9 cellular contexts compared by ENCODE assay signal in genomic region chr16:5072334-5073278, GRCh38. TPM values are rescaled to one million over a fixed set of nuclear protein-coding genes. Genes with fewer than 3 reads are reported as not detected.
A peak's percentile ranks its signal among the peaks of the same experiment; 100 is the strongest.
DNase-seq lines count a peak whose midpoint lies in the region; ATAC-seq, FAIRE-seq and TF ChIP-seq lines count a peak whose summit lies in the region.
"Had no signal": no experiment of that assay in that cellular context is flagged by ENCODE, and none has a peak within 500 bp of the region (broad histone marks: within the 10 kb centered on the region; RNA-seq: fewer than 3 reads in every experiment).

No MANE protein-coding gene starts in this region.

- peaks cover 31% of the 10 kb centered on the region for H3K36me3 ChIP-seq in K562 (ENCODE audit: control insufficient read depth, insufficient read depth, low read length)
- peaks cover 39% of the 10 kb centered on the region for H3K36me3 ChIP-seq in lower lobe of right lung
- H3K36me3 ChIP-seq in upper lobe of right lung, result peaks cover 25% of the 10 kb centered on the region

- 45% methylated on average over 12 of the region's 12 CpGs for WGBS in K562 (ENCODE audit: insufficient coverage, low coverage, missing lambda C conversion rate)

- in situ Hi-C loops in K562 (cut with MboI), result no loop called here

- peaks cover 12% of the 10 kb centered on the region for H3K36me3 Mint-ChIP-seq in activated naive CD4-positive, alpha-beta T cell treated with anti-CD3 and anti-CD28 coated beads for 36 hours (ENCODE audit: low read depth)

- CTCF ChIA-PET in activated naive CD4-positive, alpha-beta T cell treated with anti-CD3 and anti-CD28 coated beads for 36 hours (lab: Charles Lee), result interaction anchor here (1.2 kb wide), 2 partner anchors 13 to 20 kb away, joined by 3 to 4 read pairs; no protein-coding TSS in a partner anchor
- CTCF ChIA-PET in K562 (lab: Yijun Ruan, JAX; ENCODE audit: low intra/inter-chr PET ratio), result no interaction called here

- H2AFZ ChIP-seq in K562 (ENCODE audit: low read depth, low read length), result peak overlapping the region; percentile 96

- H3K4me1 Mint-ChIP-seq in activated naive CD4-positive, alpha-beta T cell treated with anti-CD3 and anti-CD28 coated beads for 36 hours (ENCODE audit: low read depth), result peaks cover 31% of the 10 kb centered on the region

- peaks cover 16% of the 10 kb centered on the region for H3K79me2 ChIP-seq in K562 (ENCODE audit: control insufficient read depth, insufficient read depth, low read length)

- TF ChIP-seq POLR2A in K562 (conservative IDR thresholded peaks at IDR 0.05), result no peak

- no peak for TF ChIP-seq EP300 in K562 (IDR thresholded peaks at IDR 0.05; ENCODE audit: low read length)

- POLR2A ChIA-PET in K562 (lab: Yijun Ruan, JAX), result interaction anchor here (0.5 to 1.5 kb wide), 6 partner anchors 9 to 665 kb away, joined by 3 to 6 read pairs (median 4); no protein-coding TSS in a partner anchor

- H3K27me3 Mint-ChIP-seq in activated naive CD4-positive, alpha-beta T cell treated with anti-CD3 and anti-CD28 coated beads for 36 hours (ENCODE audit: low read depth), result no peaks in the 10 kb centered on the region

- FAIRE-seq in K562 (lab: Jason Lieb, UNC), result no peak
- FAIRE-seq: G401.6 had no signal

- no peak for TF ChIP-seq CTCF in K562 (IDR thresholded peaks at IDR 0.05 in 2 of 3, conservative IDR thresholded peaks at IDR 0.05 in 1 of 3; ENCODE audit: insufficient read depth in 2 of 3, low read depth in 1 of 3, low read length in 3 of 3)
- no peak for TF ChIP-seq CTCF in lower lobe of right lung (IDR thresholded peaks at IDR 0.05)
- no peak for TF ChIP-seq CTCF in upper lobe of right lung (IDR thresholded peaks at IDR 0.05)

- H3K9me1 ChIP-seq in K562 (ENCODE audit: control insufficient read depth, insufficient read depth, low read length), result no peaks in the 10 kb centered on the region

- peak overlapping the region; percentile 74 for H3K27ac ChIP-seq in K562 (ENCODE audit: extremely low read depth, low read depth, low read length)
- peak overlapping the region; percentile 88 for H3K27ac ChIP-seq in lower lobe of right lung
- peak overlapping the region; percentile 89 for H3K27ac ChIP-seq in upper lobe of right lung

- H3K4me3 ChIP-seq in K562, result peak overlapping the region; percentile 94
- peak overlapping the region; percentile 90 for H3K4me3 ChIP-seq in lower lobe of right lung
- H3K4me3 ChIP-seq in upper lobe of right lung, result peak overlapping the region; percentile 86

- peak overlapping the region; percentile 97 for H3K4me3 Mint-ChIP-seq in activated naive CD4-positive, alpha-beta T cell treated with anti-CD3 and anti-CD28 coated beads for 36 hours

- ATAC-seq in K562, result peak; percentile 13; the same call in 2 of the 3 replicates
- peak in 1 of 2 donors; percentile 4 for ATAC-seq in lower lobe of right lung
- no peak for ATAC-seq in upper lobe of right lung

- no peak for TF ChIP-seq RAD21 in K562 (CRISPR knock-in tag; conservative IDR thresholded peaks at IDR 0.05 in 1 of 2, IDR thresholded peaks at IDR 0.05 in 1 of 2)

- H3K4me1 ChIP-seq in K562 (replicated peaks in 1 of 2; ENCODE audit: control insufficient read depth in 2 of 2, insufficient read depth in 2 of 2, low read length in 2 of 2), result peaks cover 5 to 6% of the 10 kb centered on the region in 2 experiments; a peak in 3 of 5 replicates
- peaks cover 17% of the 10 kb centered on the region for H3K4me1 ChIP-seq in lower lobe of right lung
- H3K4me1 ChIP-seq in upper lobe of right lung, result peaks cover 14% of the 10 kb centered on the region

- intact Hi-C loops in activated naive CD4-positive, alpha-beta T cell treated with anti-CD3 and anti-CD28 coated beads for 36 hours (cut with micrococcal nuclease), result loop anchor here (5.0 kb wide), 1 partner anchor 40 kb away; the partner anchor contains the start of gene NAGPA
- intact Hi-C loops in K562 (cut with micrococcal nuclease), result no loop called here
- intact Hi-C loops in lower lobe of right lung (cut with DNase I), result no loop called here
- intact Hi-C loops in upper lobe of right lung (cut with DNase I), result no loop called here

- H3K9me3 ChIP-seq in K562 (replicated peaks; ENCODE audit: control insufficient read depth, insufficient read depth, low read depth, low read length) (peaks cover 5% of the 10 kb centered on the region; the same call in 1 of the 2 replicates), lower lobe of right lung (no peaks in the 10 kb centered on the region), upper lobe of right lung (no peaks in the 10 kb centered on the region)

- H3K9ac ChIP-seq in K562 (ENCODE audit: insufficient read depth in 1 of 2, low read depth in 2 of 2, low read length in 2 of 2), result peak overlapping the region; percentile 83 to 93; a peak in 3 of 4 replicates

- peak overlapping the region; percentile 99 for H3K4me2 ChIP-seq in K562 (ENCODE audit: insufficient read depth, low read length)

- BruUV-seq in K562 (replicated peaks; lab: Mats Ljungman, UMichigan), result no TSS peak

- no peaks in the 10 kb centered on the region for H4K20me1 ChIP-seq in K562 (replicated peaks; ENCODE audit: control insufficient read depth, insufficient read depth, low read length)

- H3K27me3 ChIP-seq in K562 (ENCODE audit: control insufficient read depth in 2 of 2, insufficient read depth in 2 of 2, low read length in 2 of 2) (peaks cover 0 to 5% of the 10 kb centered on the region in 2 experiments; a peak in 1 of 5 replicates), lower lobe of right lung (ENCODE audit: low read depth) (no peaks in the 10 kb centered on the region), upper lobe of right lung (no peaks in the 10 kb centered on the region)

- no peaks in the 10 kb centered on the region for H3K9me3 Mint-ChIP-seq in activated naive CD4-positive, alpha-beta T cell treated with anti-CD3 and anti-CD28 coated beads for 36 hours

- DNase-seq in activated naive CD4-positive, alpha-beta T cell treated with anti-CD3 and anti-CD28 coated beads for 36 hours, result no peak
- no peak for DNase-seq in activated naive CD4-positive, alpha-beta T cell (lab: John Stamatoyannopoulos, UW)
- DNase-seq in K562 (ENCODE audit: extremely low read depth in 1 of 4, low spot score in 3 of 4) (no peak), lower lobe of right lung (no peak), upper lobe of right lung (peak; percentile 6), NCI-H2196 treated with DMSO at 0.1 percent for 48 hours (lab: John Stamatoyannopoulos, UW; ENCODE audit: unreplicated experiment) (no peak), HK-2 (ENCODE audit: unreplicated experiment) (no peak), 8988T (no peak)

- H3K27ac Mint-ChIP-seq in activated naive CD4-positive, alpha-beta T cell treated with anti-CD3 and anti-CD28 coated beads for 36 hours, result peak overlapping the region; percentile 86

RNA-seq across cellular contexts. Expression of gene ALG1, which starts 1.0 kb away (rescaled TPM):
- 1 to 10 TPM; 8.6 to 8.9 TPM for total RNA-seq in activated naive CD4-positive, alpha-beta T cell treated with anti-CD3 and anti-CD28 coated beads for 36 hours
- total RNA-seq in K562 (2011; cell fraction: chromatin; rRNA removed; ENCODE audit: low replicate concordance), result 31.7 and 67.7 TPM in 2 replicates
- 75.3 and 79.9 TPM in 2 replicates for total RNA-seq in K562 (2011; cell fraction: nucleolus; rRNA removed)
- total RNA-seq in K562 (2011; cell fraction: nucleoplasm; rRNA removed), result 52.8 and 55.5 TPM in 2 replicates
- total RNA-seq in K562 (2014; rRNA removed), result 18.9 and 23.8 TPM in 2 replicates
- total RNA-seq in K562 (2014; rRNA removed; fragmentation: Illumina TruSeq; extraction: Trizol), result 10.7 and 12.3 TPM in 2 replicates
- 14.6 and 17.8 TPM in 2 replicates for total RNA-seq in K562 (2015; rRNA removed; fragmentation: Illumina TruSeq; extraction: Trizol)
- 20.8 and 26.4 TPM in 2 replicates for total RNA-seq in K562 (2021)
- polyA plus RNA-seq in K562 (2011; rRNA removed), result 15.0 and 19.9 TPM in 2 replicates
- 17.8 and 33.7 TPM in 2 replicates for polyA plus RNA-seq in K562 (2011; cell fraction: cytosol; rRNA removed)
- polyA plus RNA-seq in K562 (2011; cell fraction: nucleus; rRNA removed), result 19.2 and 25.1 TPM in 2 replicates
- polyA plus RNA-seq in K562 (2012), result 15.1 and 16.1 TPM in 2 replicates
- 18.3 and 19.0 TPM in 2 replicates for polyA plus RNA-seq in K562 (2014; fragmentation: Illumina TruSeq; extraction: Trizol)
- 1 to 10 TPM; 1.1 to 2.8 TPM for polyA plus RNA-seq in K562 (2014; fragmentation: Nextera tagmentation; extraction: Ambion mirVana)
- 18.3 and 18.8 TPM in 2 replicates for polyA plus RNA-seq in K562 (2014; rRNA removed)
- polyA minus RNA-seq in K562 (2011; rRNA and poly(A)+ RNA removed), result 16.8 and 31.2 TPM in 2 replicates
- polyA minus RNA-seq in K562 (2011; cell fraction: cytosol; rRNA and poly(A)+ RNA removed), result 9.7 and 14.6 TPM in 2 replicates
- 13.5 and 16.3 TPM in 2 replicates for polyA minus RNA-seq in K562 (2011; cell fraction: nucleus; rRNA and poly(A)+ RNA removed)
- 17.8 TPM for total RNA-seq in lower lobe of right lung
- total RNA-seq in upper lobe of right lung, result 26.4 TPM

RNA-seq across cellular contexts. Expression of gene C16orf89, which starts 6.8 kb away (rescaled TPM):
- total RNA-seq in activated naive CD4-positive, alpha-beta T cell treated with anti-CD3 and anti-CD28 coated beads for 36 hours, result not detected
- total RNA-seq in K562 (2011; cell fraction: chromatin; rRNA removed; ENCODE audit: low replicate concordance), result not detected in 2 replicates
- not detected in 2 replicates for total RNA-seq in K562 (2011; cell fraction: nucleolus; rRNA removed)
- not detected in 2 replicates for total RNA-seq in K562 (2011; cell fraction: nucleoplasm; rRNA removed)
- total RNA-seq in K562 (2014; rRNA removed) (not detected in 2 replicates), K562 (2014; rRNA removed; fragmentation: Illumina TruSeq; extraction: Trizol) (not detected in 2 replicates), K562 (2015; rRNA removed; fragmentation: Illumina TruSeq; extraction: Trizol) (not detected in 2 replicates), K562 (2021) (not detected in 2 replicates), lower lobe of right lung (198 TPM), upper lobe of right lung (201 TPM)
- polyA plus RNA-seq in K562 (2011; rRNA removed) (not detected in 2 replicates), K562 (2014; fragmentation: Illumina TruSeq; extraction: Trizol) (not detected in 2 replicates), K562 (2014; fragmentation: Nextera tagmentation; extraction: Ambion mirVana) (not detected), K562 (2014; rRNA removed) (not detected in 2 replicates)
- not detected in 2 replicates for polyA plus RNA-seq in K562 (2011; cell fraction: cytosol; rRNA removed)
- not detected in 2 replicates for polyA plus RNA-seq in K562 (2011; cell fraction: nucleus; rRNA removed)
- not detected in 2 replicates for polyA plus RNA-seq in K562 (2012)
- polyA minus RNA-seq in K562 (2011; rRNA and poly(A)+ RNA removed), result not detected in 2 replicates
- polyA minus RNA-seq in K562 (2011; cell fraction: cytosol; rRNA and poly(A)+ RNA removed), result not detected in 2 replicates
- not detected in 2 replicates for polyA minus RNA-seq in K562 (2011; cell fraction: nucleus; rRNA and poly(A)+ RNA removed)

RNA-seq across cellular contexts. Expression of gene EEF2KMT, which starts 25.0 kb away (rescaled TPM):
- total RNA-seq in activated naive CD4-positive, alpha-beta T cell treated with anti-CD3 and anti-CD28 coated beads for 36 hours, result 10 to 100 TPM; 13.8 to 14.2 TPM
- total RNA-seq in K562 (2011; cell fraction: chromatin; rRNA removed; ENCODE audit: low replicate concordance), result 7.8 and 18.5 TPM in 2 replicates
- 14.2 and 21.7 TPM in 2 replicates for total RNA-seq in K562 (2011; cell fraction: nucleolus; rRNA removed)
- 11.4 and 11.5 TPM in 2 replicates for total RNA-seq in K562 (2011; cell fraction: nucleoplasm; rRNA removed)
- total RNA-seq in K562 (2014; rRNA removed), result 19.5 and 26.2 TPM in 2 replicates
- 10.3 and 10.4 TPM in 2 replicates for total RNA-seq in K562 (2014; rRNA removed; fragmentation: Illumina TruSeq; extraction: Trizol)
- total RNA-seq in K562 (2015; rRNA removed; fragmentation: Illumina TruSeq; extraction: Trizol), result 12.8 and 13.8 TPM in 2 replicates
- 22.7 and 25.3 TPM in 2 replicates for total RNA-seq in K562 (2021)
- polyA plus RNA-seq in K562 (2011; rRNA removed), result 7.8 and 8.4 TPM in 2 replicates
- 7.0 and 26.1 TPM in 2 replicates for polyA plus RNA-seq in K562 (2011; cell fraction: cytosol; rRNA removed)
- polyA plus RNA-seq in K562 (2011; cell fraction: nucleus; rRNA removed), result 9.8 and 25.4 TPM in 2 replicates
- polyA plus RNA-seq in K562 (2012), result 11.7 and 17.5 TPM in 2 replicates
- 15.6 and 16.5 TPM in 2 replicates for polyA plus RNA-seq in K562 (2014; fragmentation: Illumina TruSeq; extraction: Trizol)
- 1 to 10 TPM; 4.2 to 8.9 TPM for polyA plus RNA-seq in K562 (2014; fragmentation: Nextera tagmentation; extraction: Ambion mirVana)
- polyA plus RNA-seq in K562 (2014; rRNA removed), result 13.3 and 19.1 TPM in 2 replicates
- polyA minus RNA-seq in K562 (2011; rRNA and poly(A)+ RNA removed), result 3.6 and 7.5 TPM in 2 replicates
- 9.0 TPM in 2 replicates for polyA minus RNA-seq in K562 (2011; cell fraction: cytosol; rRNA and poly(A)+ RNA removed)
- 10.0 and 11.4 TPM in 2 replicates for polyA minus RNA-seq in K562 (2011; cell fraction: nucleus; rRNA and poly(A)+ RNA removed)
- total RNA-seq in lower lobe of right lung, result 9.5 TPM
- total RNA-seq in upper lobe of right lung, result 9.6 TPM

RNA-seq across cellular contexts. Expression of gene NAGPA, which starts 38.9 kb away (rescaled TPM):
- 1 to 10 TPM; 5.8 to 7.9 TPM for total RNA-seq in activated naive CD4-positive, alpha-beta T cell treated with anti-CD3 and anti-CD28 coated beads for 36 hours
- total RNA-seq in K562 (2011; cell fraction: chromatin; rRNA removed; ENCODE audit: low replicate concordance), result 9.5 and 17.8 TPM in 2 replicates
- total RNA-seq in K562 (2011; cell fraction: nucleolus; rRNA removed), result 19.6 and 28.9 TPM in 2 replicates
- total RNA-seq in K562 (2011; cell fraction: nucleoplasm; rRNA removed), result 16.7 and 17.6 TPM in 2 replicates
- total RNA-seq in K562 (2014; rRNA removed) (12.5 and 12.7 TPM in 2 replicates), K562 (2014; rRNA removed; fragmentation: Illumina TruSeq; extraction: Trizol) (3.0 and 3.8 TPM in 2 replicates), K562 (2015; rRNA removed; fragmentation: Illumina TruSeq; extraction: Trizol) (6.9 and 7.2 TPM in 2 replicates), K562 (2021) (11.9 and 12.8 TPM in 2 replicates), lower lobe of right lung (24.1 TPM), upper lobe of right lung (16.7 TPM)
- polyA plus RNA-seq in K562 (2011; rRNA removed) (3.8 and 4.5 TPM in 2 replicates), K562 (2014; fragmentation: Illumina TruSeq; extraction: Trizol) (4.6 and 8.6 TPM in 2 replicates), K562 (2014; fragmentation: Nextera tagmentation; extraction: Ambion mirVana) (under 1 TPM; 0.15 to 0.53 TPM), K562 (2014; rRNA removed) (11.1 and 12.7 TPM in 2 replicates)
- 6.3 and 14.1 TPM in 2 replicates for polyA plus RNA-seq in K562 (2011; cell fraction: cytosol; rRNA removed)
- polyA plus RNA-seq in K562 (2011; cell fraction: nucleus; rRNA removed), result 11.2 and 19.4 TPM in 2 replicates
- polyA plus RNA-seq in K562 (2012), result 6.5 and 8.8 TPM in 2 replicates
- polyA minus RNA-seq in K562 (2011; rRNA and poly(A)+ RNA removed), result 2.8 and 5.7 TPM in 2 replicates
- polyA minus RNA-seq in K562 (2011; cell fraction: cytosol; rRNA and poly(A)+ RNA removed), result 5.6 and 6.1 TPM in 2 replicates
- 7.6 and 9.0 TPM in 2 replicates for polyA minus RNA-seq in K562 (2011; cell fraction: nucleus; rRNA and poly(A)+ RNA removed)

Comparison
In these comparisons a context has a peak if more than half of its experiments do, and no peak if none do; other contexts are left out.
1. RNA of gene C16orf89, which starts 6.8 kb away (total RNA-seq): 201 TPM in upper lobe of right lung (single experiment) and 198 TPM in lower lobe of right lung (single experiment); not detected in activated naive CD4-positive, alpha-beta T cell treated with anti-CD3 and anti-CD28 coated beads for 36 hours and not detected in K562; every median in the first group is over 100 times any median in the second.
2. Peak in every context shown above with its lines, with median percentiles within 50 percentile points of each other: H3K27ac ChIP-seq and H3K4me3 ChIP-seq.